ENCODE assay signal across 8 cellular contexts in the genomic region with DNA sequence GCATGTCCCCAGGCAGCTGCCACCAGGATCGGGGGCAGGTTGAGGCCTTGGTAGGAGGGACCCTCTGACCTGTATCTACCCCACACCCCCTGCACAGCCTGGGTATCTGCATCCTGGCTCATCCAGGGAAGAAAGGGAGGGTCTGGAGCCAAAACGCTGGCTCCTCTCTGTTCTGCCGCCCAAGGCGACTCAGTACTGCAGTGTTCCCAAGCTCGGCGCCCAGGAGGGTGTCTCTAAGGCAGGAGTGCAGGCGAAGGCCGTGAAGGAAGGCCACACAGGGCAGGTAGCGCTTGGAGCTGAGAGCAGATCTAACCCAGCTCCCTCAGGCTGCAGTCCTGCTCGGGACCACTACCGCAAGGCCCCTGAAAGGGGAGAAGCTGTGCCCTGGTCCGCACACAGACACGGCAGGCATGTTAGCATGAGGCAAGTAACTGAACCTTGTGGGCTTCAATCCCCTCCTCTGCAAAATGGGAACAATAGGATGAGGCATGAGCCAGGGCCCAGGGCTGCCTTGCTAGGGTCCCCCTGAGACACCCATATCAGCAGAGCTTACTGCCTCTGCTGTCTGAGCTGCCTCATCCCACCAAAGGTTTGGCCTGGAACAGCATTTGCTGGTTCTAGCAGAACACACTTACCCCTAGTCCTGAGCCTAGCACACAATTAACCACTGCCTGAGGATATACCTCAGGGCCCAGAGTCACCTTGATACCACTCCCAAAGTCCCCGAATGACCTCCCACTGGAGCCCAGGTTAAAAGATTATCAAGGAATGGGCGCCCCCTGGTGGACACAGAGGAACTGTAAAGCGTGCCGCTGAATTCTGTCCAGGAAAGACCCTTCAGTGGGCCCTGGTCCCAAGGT. TPM values are rescaled to one million over a fixed set of nuclear protein-coding genes. Genes with fewer than 3 reads are reported as not detected.
DNase-seq lines count a peak whose midpoint lies in the region; ATAC-seq and TF ChIP-seq lines count a peak whose summit lies in the region.

No MANE protein-coding gene starts in this region.

- no peaks in the 10 kb centered on the region for H3K27me3 ChIP-seq in SJCRH30
- H3K27me3 ChIP-seq in prostate gland (replicated peaks; ENCODE audit: insufficient read depth), result no peaks in the 10 kb centered on the region

- ATAC-seq in Right ventricle myocardium inferior, result peak; percentile 20
- ATAC-seq in HG02763 (IDR thresholded peaks at IDR 0.05; ENCODE audit: unreplicated experiment), result no peak
- no peak for ATAC-seq in GM18907 (IDR thresholded peaks at IDR 0.05; ENCODE audit: unreplicated experiment)

- H3K36me3 ChIP-seq in SJCRH30 (peaks cover 36% of the 10 kb centered on the region), prostate gland (no peaks in the 10 kb centered on the region)

- TF ChIP-seq POLR2A in prostate gland (IDR thresholded peaks at IDR 0.05), result no peak

- H3K9me3 ChIP-seq in SJCRH30 (replicated peaks), result no peaks in the 10 kb centered on the region
- no peaks in the 10 kb centered on the region for H3K9me3 ChIP-seq in prostate gland

- no peak overlapping the region for H3K27ac ChIP-seq in SJCRH30
- no peak overlapping the region for H3K27ac ChIP-seq in prostate gland

- DNase-seq in DMS79 treated with DMSO at 0.1 percent for 48 hours (lab: John Stamatoyannopoulos, UW) (peak; percentile 73), SJCRH30 (peak; percentile 80 to 92), Right ventricle myocardium inferior (ENCODE audit: missing footprints) (peak; percentile 85), prostate gland (ENCODE audit: low spot score) (peak; percentile 57)
- DNase-seq in Jurkat, Clone E6-1 (ENCODE audit: low read depth, low spot score), result peak; percentile 62
- DNase-seq in activated naive CD4-positive, alpha-beta T cell treated with Interleukin-2 at 50 U/mL for 16 hours, result peak; percentile 82

- 48% methylated on average over 12 of the region's 17 CpGs for WGBS in prostate gland

- peak; percentile 88 to 97 (median 94) for TF ChIP-seq CTCF in prostate gland (IDR thresholded peaks at IDR 0.05)

- no peak overlapping the region for H3K4me3 ChIP-seq in Jurkat, Clone E6-1 (ENCODE audit: low read length)
- H3K4me3 ChIP-seq in SJCRH30, result no peak overlapping the region
- H3K4me3 ChIP-seq in prostate gland, result no peak overlapping the region

- H3K4me1 ChIP-seq in SJCRH30 (peaks cover 11% of the 10 kb centered on the region), prostate gland (replicated peaks) (peaks cover 5% of the 10 kb centered on the region)

- intact Hi-C loops in Right ventricle myocardium inferior (cut with DNase I), result loop anchor here (1.0 to 5.0 kb wide), 2 partner anchors 38 to 67 kb away; a partner anchor contains a TSS
- intact Hi-C loops in prostate gland (cut with DNase I), result loop anchor here (1.0 to 2.0 kb wide), 2 partner anchors 37 to 110 kb away; no protein-coding TSS in a partner anchor

RNA-seq across cellular contexts. Expression of a gene that starts 6.5 kb away (rescaled TPM):
- polyA plus RNA-seq in Jurkat, Clone E6-1 (2012; ENCODE audit: insufficient read depth, insufficient read length), result 4,686 TPM
- 1,694 and 1,855 TPM in 2 replicates for total RNA-seq in SJCRH30 (2014; rRNA removed; shearing (Covaris generic))
- total RNA-seq in Right ventricle myocardium inferior (264 TPM), prostate gland (100 to 1,000 TPM; 418 to 613 TPM)
